In the genomic region with DNA sequence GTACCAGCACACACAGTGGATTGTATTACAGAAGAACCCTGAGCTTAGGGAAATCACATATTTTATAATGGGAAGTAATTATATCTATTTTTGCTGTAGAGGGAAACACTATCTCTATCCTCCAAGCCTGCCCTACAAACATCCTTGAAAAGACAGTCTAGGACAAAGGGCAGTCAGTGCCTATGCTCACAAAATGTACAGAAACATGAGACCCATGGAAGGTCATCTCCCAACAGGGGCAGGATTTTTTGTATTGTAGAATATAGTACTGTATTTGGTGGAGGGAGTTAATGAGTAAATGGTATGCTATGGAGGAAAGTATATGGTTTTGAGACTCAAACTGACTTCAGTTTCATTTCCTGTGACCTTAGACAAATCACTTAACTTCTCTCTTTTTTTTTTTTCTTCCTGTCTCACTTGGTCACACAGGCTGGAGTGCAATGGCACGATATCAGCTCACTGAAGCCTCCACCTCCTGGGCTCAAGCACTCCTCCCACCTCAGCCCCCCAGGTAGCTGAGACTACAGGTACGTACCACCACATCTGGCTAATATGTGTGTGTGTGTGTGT, we compare ENCODE assay signal across 10 cellular contexts. TPM values are rescaled to one million over a fixed set of nuclear protein-coding genes. Genes with fewer than 3 reads are reported as not detected.
DNase-seq lines count a peak whose midpoint lies in the region; ATAC-seq lines count a peak whose summit lies in the region.
"Had no signal": no experiment of that assay in that cellular context is flagged by ENCODE, and none has a peak within 500 bp of the region (broad histone marks: within the 10 kb centered on the region; RNA-seq: fewer than 3 reads in every experiment).

No MANE protein-coding gene starts in this region.

- H3K4me1 ChIP-seq in HAP-1, result peaks cover under 1% of the 10 kb centered on the region
- peaks cover 13% of the 10 kb centered on the region for H3K4me1 ChIP-seq in CD4-positive, alpha-beta memory T cell (ENCODE audit: insufficient read depth, low read length)
- H3K4me1 ChIP-seq: pancreas had no signal

- POLR2A ChIA-PET in T-cell (lab: Charles Lee), result interaction anchor here (0.6 kb wide), 2 partner anchors 75 to 404 kb away, joined by 3 to 5 read pairs; no protein-coding TSS in a partner anchor
- POLR2A ChIA-PET in CD4-positive, alpha-beta memory T cell (lab: Charles Lee; ENCODE audit: partially characterized antibody), result no interaction called here

- intact Hi-C loops in CD4-positive, alpha-beta memory T cell (cut with micrococcal nuclease), result loop anchor here (10.0 kb wide), 2 partner anchors 313 to 453 kb away; no protein-coding TSS in a partner anchor

- CTCF ChIA-PET in T-cell (lab: Charles Lee), result interaction anchor here in 1 of 2 donors (0.6 kb wide), 1 partner anchor 131 kb away, joined by 4 read pairs; no protein-coding TSS in a partner anchor
- CTCF ChIA-PET in CD4-positive, alpha-beta memory T cell (lab: Charles Lee; ENCODE audit: partially characterized antibody), result interaction anchor here (2.8 kb wide), 1 partner anchor 112 kb away, joined by 9 read pairs; no protein-coding TSS in a partner anchor

- no peaks in the 10 kb centered on the region for H3K9me3 Mint-ChIP-seq in T-cell
- H3K9me3 Mint-ChIP-seq in CD4-positive, alpha-beta memory T cell, result no peaks in the 10 kb centered on the region

- in situ Hi-C loops in HAP-1 (cut with MboI; ENCODE audit: low sequenced_read_pairs), result no loop called here

- ATAC-seq in GM19438 (IDR thresholded peaks at IDR 0.05; ENCODE audit: low read depth, unreplicated experiment) (peak; percentile 85), HG03066 (IDR thresholded peaks at IDR 0.05; ENCODE audit: low read depth, unreplicated experiment) (peak; percentile 81), T-cell (replicated peaks in 1 of 4) (peak in 3 of 4 experiments; percentile 55 to 69 (median 60))

- DNase-seq in T-cell (no peak), glomerular visceral epithelial cell (ENCODE audit: extremely low spot score) (no peak), HAP-1 (ENCODE audit: low spot score in 2 of 2) (no peak)
- no peak for DNase-seq in CD4-positive, alpha-beta memory T cell
- no peak for DNase-seq in stimulated activated CD4-positive, alpha-beta T cell treated with anti-CD3 and anti-CD28 coated beads, Interleukin-4, amount 100 ng/mL, for 24 hours
- DNase-seq: pancreas had no signal

- no peaks in the 10 kb centered on the region for H3K27me3 ChIP-seq in HAP-1 (ENCODE audit: low read depth)
- no peaks in the 10 kb centered on the region for H3K27me3 ChIP-seq in CD4-positive, alpha-beta memory T cell (ENCODE audit: insufficient read depth, low read length)
- H3K27me3 ChIP-seq: hepatocyte, pancreas had no signal

- no peaks in the 10 kb centered on the region for H3K36me3 ChIP-seq in HAP-1 (replicated peaks)
- H3K36me3 ChIP-seq in CD4-positive, alpha-beta memory T cell (ENCODE audit: insufficient read depth, low read length), result no peaks in the 10 kb centered on the region
- H3K36me3 ChIP-seq: pancreas had no signal

- H3K36me3 Mint-ChIP-seq in T-cell, result no peaks in the 10 kb centered on the region
- no peaks in the 10 kb centered on the region for H3K36me3 Mint-ChIP-seq in CD4-positive, alpha-beta memory T cell

- no peaks in the 10 kb centered on the region; the same call in 1 of the 2 replicates for H3K9me3 ChIP-seq in HAP-1
- H3K9me3 ChIP-seq in CD4-positive, alpha-beta memory T cell (ENCODE audit: control insufficient read depth in 1 of 2, low read length in 2 of 2), result no peaks in the 10 kb centered on the region
- H3K9me3 ChIP-seq: pancreas had no signal

- no peaks in the 10 kb centered on the region for H3K27me3 Mint-ChIP-seq in T-cell
- H3K27me3 Mint-ChIP-seq in CD4-positive, alpha-beta memory T cell, result no peaks in the 10 kb centered on the region

- H3K4me3 ChIP-seq in GM08714 (ENCODE audit: low read length) (peak overlapping the region; percentile 63; the same call in 1 of the 2 replicates), HAP-1 (no peak overlapping the region)
- H3K4me3 ChIP-seq in CD4-positive, alpha-beta memory T cell (ENCODE audit: low read length in 2 of 2), result no peak overlapping the region
- H3K4me3 ChIP-seq: hepatocyte, pancreas had no signal

- H3K27ac ChIP-seq in CD4-positive, alpha-beta memory T cell (ENCODE audit: low read depth, low read length), result no peak overlapping the region
- H3K27ac ChIP-seq: hepatocyte, pancreas had no signal

- H3K4me3 Mint-ChIP-seq in T-cell, result no peak overlapping the region
- no peak overlapping the region for H3K4me3 Mint-ChIP-seq in CD4-positive, alpha-beta memory T cell

- H3K27ac Mint-ChIP-seq in T-cell, result no peak overlapping the region
- no peak overlapping the region for H3K27ac Mint-ChIP-seq in CD4-positive, alpha-beta memory T cell

- H3K4me1 Mint-ChIP-seq in T-cell, result peaks cover 12 to 29% (median 19%) of the 10 kb centered on the region in 3 donors
- peaks cover 9 to 16% (median 13%) of the 10 kb centered on the region in 4 donors for H3K4me1 Mint-ChIP-seq in CD4-positive, alpha-beta memory T cell

RNA-seq across cellular contexts. Expression of a gene that starts 5.8 kb away (rescaled TPM):
- total RNA-seq in T-cell, result 10 to 100 TPM; 42.4 to 56.6 (median 50.5) TPM
- total RNA-seq in CD4-positive, alpha-beta memory T cell, result 10 to 100 TPM; 65.5 to 68.1 TPM
- 10 to 100 TPM; 34.8 to 54.0 TPM for polyA plus RNA-seq in CD4-positive, alpha-beta memory T cell
